In genomic region chr2:104853401-104853925, GRCh38 we compare ENCODE assay signal across 10 cellular contexts. TPM values are rescaled to one million over a fixed set of nuclear protein-coding genes. Genes with fewer than 3 reads are reported as not detected.
DNase-seq lines count a peak whose midpoint lies in the region; ATAC-seq and TF ChIP-seq lines count a peak whose summit lies in the region.
"Had no signal": no experiment of that assay in that cellular context is flagged by ENCODE, and none has a peak within 500 bp of the region (broad histone marks: within the 10 kb centered on the region; RNA-seq: fewer than 3 reads in every experiment).

No MANE protein-coding gene starts in this region.

- peak overlapping the region; percentile 59 for H3K4me3 ChIP-seq in astrocyte of the spinal cord (ENCODE audit: low read depth, low read length)

- no peak for TF ChIP-seq CTCF in astrocyte of the spinal cord (IDR thresholded peaks at IDR 0.05; ENCODE audit: low read depth, low read length)

- H3K27ac Mint-ChIP-seq in stimulated activated naive CD8-positive, alpha-beta T cell treated with anti-CD3 and anti-CD28 coated beads, Interleukin-15, Interleukin-2, amounts not matched to agents 100 ng/mL and 50 ng/mL, for 24 hours: peak overlapping the region; percentile 82
- peak overlapping the region in 4 of 6 donors; percentile 87 to 96 (median 91) for H3K27ac Mint-ChIP-seq in naive B cell

- H3K36me3 Mint-ChIP-seq in stimulated activated naive CD8-positive, alpha-beta T cell treated with anti-CD3 and anti-CD28 coated beads, Interleukin-15, Interleukin-2, amounts not matched to agents 100 ng/mL and 50 ng/mL, for 24 hours (ENCODE audit: low read depth): peaks cover 9% of the 10 kb centered on the region
- peaks cover 10 to 34% of the 10 kb centered on the region in 2 donors for H3K36me3 Mint-ChIP-seq in naive B cell

- no peak for DNase-seq in stimulated activated naive CD8-positive, alpha-beta T cell treated with anti-CD3 and anti-CD28 coated beads, Interleukin-15, Interleukin-2, amounts not matched to agents 100 U/mL and 50 U/mL, for 24 hours
- DNase-seq in astrocyte of the spinal cord (ENCODE audit: low read depth, low spot score) (no peak), naive B cell (no peak), LoVo (ENCODE audit: low spot score) (no peak), NCI-H187 (lab: John Stamatoyannopoulos, UW) (no peak)
- DNase-seq in stimulated activated CD4-positive, alpha-beta T cell treated with anti-CD3 and anti-CD28 coated beads, Interleukin-15, amount 100 ng/mL, for 24 hours: no peak
- DNase-seq: GF-D8, NCI-H2227 treated with DMSO at 0.1 percent for 48 hours had no signal

- peaks cover 79% of the 10 kb centered on the region for H3K27me3 Mint-ChIP-seq in stimulated activated naive CD8-positive, alpha-beta T cell treated with anti-CD3 and anti-CD28 coated beads, Interleukin-15, Interleukin-2, amounts not matched to agents 100 ng/mL and 50 ng/mL, for 24 hours
- H3K27me3 Mint-ChIP-seq in naive B cell: peaks cover 73 to 83% (median 81%) of the 10 kb centered on the region in 3 donors

- H3K4me3 Mint-ChIP-seq in stimulated activated naive CD8-positive, alpha-beta T cell treated with anti-CD3 and anti-CD28 coated beads, Interleukin-15, Interleukin-2, amounts not matched to agents 100 ng/mL and 50 ng/mL, for 24 hours: peak overlapping the region; percentile 81
- H3K4me3 Mint-ChIP-seq in naive B cell: peak overlapping the region; percentile 83 to 95 (median 89)

- in situ Hi-C loops in astrocyte of the spinal cord (cut with HindIII; ENCODE audit: low sequenced_read_pairs): no loop called here

- ATAC-seq in stimulated activated naive CD8-positive, alpha-beta T cell treated with anti-CD3 and anti-CD28 coated beads, Interleukin-15, Interleukin-2, amounts not matched to agents 100 U/mL and 50 U/mL, for 24 hours: no peak
- no peak for ATAC-seq in naive B cell (ENCODE audit: low read depth in 2 of 2)
- no peak for ATAC-seq in HG03460 (IDR thresholded peaks at IDR 0.05; ENCODE audit: unreplicated experiment)

- peaks cover 4% of the 10 kb centered on the region for H3K9me3 Mint-ChIP-seq in stimulated activated naive CD8-positive, alpha-beta T cell treated with anti-CD3 and anti-CD28 coated beads, Interleukin-15, Interleukin-2, amounts not matched to agents 100 ng/mL and 50 ng/mL, for 24 hours
- peaks cover 0 to 56% (median 13%) of the 10 kb centered on the region in 7 donors for H3K9me3 Mint-ChIP-seq in naive B cell

- H3K4me1 Mint-ChIP-seq in stimulated activated naive CD8-positive, alpha-beta T cell treated with anti-CD3 and anti-CD28 coated beads, Interleukin-15, Interleukin-2, amounts not matched to agents 100 ng/mL and 50 ng/mL, for 24 hours (ENCODE audit: low read depth): peaks cover 40% of the 10 kb centered on the region
- peaks cover 45 to 53% (median 52%) of the 10 kb centered on the region in 3 donors for H3K4me1 Mint-ChIP-seq in naive B cell

RNA-seq across cellular contexts. Expression of gene POU3F3, which starts 0.5 kb away (rescaled TPM):
- polyA plus RNA-seq in naive B cell (ENCODE audit: low read depth in 6 of 6): not detected
